Comparison of ENCODE assay signal across 26 cellular contexts in genomic region chr10:86252051-86252450, GRCh38.
"Had no signal": no experiment of that assay in that cellular context is flagged by ENCODE, and none has a peak within 500 bp of the region (broad histone marks: within the 10 kb centered on the region; RNA-seq: fewer than 3 reads in every experiment).

No MANE protein-coding gene starts in this region.

- H3K4me3 Mint-ChIP-seq: activated CD4-positive, alpha-beta memory T cell treated with anti-CD3 and anti-CD28 coated beads for 36 hours; activated CD4-positive, alpha-beta T cell treated with anti-CD3 and anti-CD28 coated beads for 36 hours; activated naive CD4-positive, alpha-beta T cell treated with anti-CD3 and anti-CD28 coated beads for 36 hours; T-helper 1 cell treated with Interleukin-12 subunit alpha and Interleukin-12 subunit beta and Interleukin-4 antibody, amounts not matched to agents 30 μg/mL and 1 μg/mL, for 36 hours; T-helper 2 cell treated with Interferon-gamma antibody and Interleukin-4, amounts not matched to agents 5 μg/mL and 100 μg/mL, for 36 hours; WTC11 had no signal

- H3K27me3 ChIP-seq: adrenal gland, body of pancreas, breast epithelium had no signal

- H3K4me1 Mint-ChIP-seq: activated CD4-positive, alpha-beta T cell treated with anti-CD3 and anti-CD28 coated beads for 36 hours had no signal

- H3K27ac ChIP-seq: adrenal gland, body of pancreas, breast epithelium, KMS-11, PC-9 had no signal

- ATAC-seq: activated CD4-positive, alpha-beta T cell treated with anti-CD3 and anti-CD28 coated beads for 36 hours; activated CD4-positive, CD25-positive, alpha-beta regulatory T cell treated with anti-CD3 and anti-CD28 coated beads, Interleukin-2, amount 50 U/mL, for 24 hours; activated naive CD4-positive, alpha-beta T cell treated with anti-CD3 and anti-CD28 coated beads, Interleukin-2, amount 50 U/mL, for 72 hours; body of pancreas; WTC11 had no signal

- DNase-seq: activated CD4-positive, alpha-beta memory T cell treated with anti-CD3 and anti-CD28 coated beads for 36 hours; activated CD4-positive, alpha-beta T cell treated with anti-CD3 and anti-CD28 coated beads for 36 hours; activated CD4-positive, alpha-beta T cell treated with anti-CD3 and anti-CD28 coated beads, Interleukin-2, amount 50 U/mL, for 1 hour; activated CD8-positive, alpha-beta memory T cell treated with anti-CD3 and anti-CD28 coated beads, Interleukin-2, amount 50 U/mL, for 4 hours; activated gamma-delta T cell; activated naive CD4-positive, alpha-beta T cell treated with anti-CD3 and anti-CD28 coated beads for 36 hours; activated T-cell treated with anti-CD3 and anti-CD28 coated beads, Interleukin-2, amount 50 U/mL, for 48 hours; body of pancreas; caudate nucleus; MM.1S; NCI-H187; NCI-H2029 treated with DMSO at 0.1 percent for 48 hours; NCI-H2107; NCI-H510A treated with DMSO at 0.1 percent for 48 hours; NCI-H526 treated with DMSO at 0.1 percent for 48 hours; NCI-H774; PC-9; Right ventricle myocardium superior had no signal

- H3K9me3 ChIP-seq: adrenal gland, body of pancreas, breast epithelium had no signal

- H3K36me3 Mint-ChIP-seq: activated CD4-positive, alpha-beta memory T cell treated with anti-CD3 and anti-CD28 coated beads for 36 hours; activated naive CD4-positive, alpha-beta T cell treated with anti-CD3 and anti-CD28 coated beads, Interleukin-2, amount 50 U/mL, for 72 hours had no signal

- H3K27ac Mint-ChIP-seq: activated CD4-positive, alpha-beta memory T cell treated with anti-CD3 and anti-CD28 coated beads for 36 hours; activated CD4-positive, alpha-beta T cell treated with anti-CD3 and anti-CD28 coated beads for 36 hours; activated naive CD4-positive, alpha-beta T cell treated with anti-CD3 and anti-CD28 coated beads for 36 hours; activated naive CD4-positive, alpha-beta T cell treated with anti-CD3 and anti-CD28 coated beads, Interleukin-2, amount 50 U/mL, for 72 hours; T-helper 1 cell treated with Interleukin-12 subunit alpha and Interleukin-12 subunit beta and Interleukin-4 antibody, amounts not matched to agents 30 μg/mL and 1 μg/mL, for 36 hours; T-helper 2 cell treated with Interferon-gamma antibody and Interleukin-4, amounts not matched to agents 5 μg/mL and 100 μg/mL, for 36 hours; WTC11 had no signal

- H3K4me1 ChIP-seq: adrenal gland, body of pancreas, breast epithelium had no signal

- H3K36me3 ChIP-seq: adrenal gland, breast epithelium had no signal

- H3K9ac ChIP-seq: KMS-11 had no signal

- H3K4me3 ChIP-seq: adrenal gland, body of pancreas, breast epithelium, PC-9 had no signal

- H3K9me3 Mint-ChIP-seq: T-helper 1 cell treated with Interleukin-12 subunit alpha and Interleukin-12 subunit beta and Interleukin-4 antibody, amounts not matched to agents 30 μg/mL and 1 μg/mL, for 36 hours; T-helper 2 cell treated with Interferon-gamma antibody and Interleukin-4, amounts not matched to agents 5 μg/mL and 100 μg/mL, for 36 hours had no signal
